In genomic region chr17:44345497-44346026, GRCh38 we compare ENCODE assay signal across 8 cellular contexts. TPM values are rescaled to one million over a fixed set of nuclear protein-coding genes. Genes with fewer than 3 reads are reported as not detected.
DNase-seq lines count a peak whose midpoint lies in the region; ATAC-seq and TF ChIP-seq lines count a peak whose summit lies in the region.

No MANE protein-coding gene starts in this region.

- H3K4me3 ChIP-seq in HL-60 (replicated peaks; ENCODE audit: insufficient read depth, low read length), result peak overlapping the region; percentile 83

- no peaks in the 10 kb centered on the region for H3K27me3 ChIP-seq in HL-60 (ENCODE audit: insufficient read depth, poor library complexity, severe bottlenecking)

- ATAC-seq in activated naive CD8-positive, alpha-beta T cell treated with anti-CD3 and anti-CD28 coated beads, Interleukin-2, amount 50 U/mL, for 24 hours, result peak; percentile 17
- peak; percentile 5 for ATAC-seq in Right ventricle myocardium inferior

- H3K27me3 Mint-ChIP-seq in activated naive CD8-positive, alpha-beta T cell treated with anti-CD3 and anti-CD28 coated beads, Interleukin-2, amount 50 U/mL, for 24 hours, result peaks cover 11% of the 10 kb centered on the region

- H3K36me3 Mint-ChIP-seq in activated naive CD8-positive, alpha-beta T cell treated with anti-CD3 and anti-CD28 coated beads, Interleukin-2, amount 50 U/mL, for 24 hours (ENCODE audit: low read depth), result no peaks in the 10 kb centered on the region

- H3K9me3 Mint-ChIP-seq in activated naive CD8-positive, alpha-beta T cell treated with anti-CD3 and anti-CD28 coated beads, Interleukin-2, amount 50 U/mL, for 24 hours, result no peaks in the 10 kb centered on the region

- peak; percentile 39 to 46 for DNase-seq in activated CD4-positive, alpha-beta T cell treated with anti-CD3 and anti-CD28 coated beads for 4 hours
- DNase-seq in activated CD4-positive, alpha-beta T cell treated with anti-CD3 and anti-CD28 coated beads, Interleukin-2, amount 50 U/mL, for 4 hours, result no peak
- DNase-seq in HL-60 (ENCODE audit: low read depth in 1 of 2, low spot score in 1 of 2) (peak; percentile 66 to 84), OCI-M1 (lab: John Stamatoyannopoulos, UW) (peak; percentile 72), Right ventricle myocardium inferior (ENCODE audit: missing footprints) (peak; percentile 68), nucleus accumbens (lab: John Stamatoyannopoulos, UW) (peak in 49 of 56 donors; percentile 28 to 86 (median 58))
- DNase-seq in activated naive CD8-positive, alpha-beta T cell treated with anti-CD3 and anti-CD28 coated beads, Interleukin-2, amount 50 U/mL, for 24 hours, result peak; percentile 64
- DNase-seq in NK-92 treated with Interleukin-12 subunit alpha and Interleukin-12 subunit beta, amount 100 ng/mL, for 24 hours (lab: John Stamatoyannopoulos, UW), result no peak

- H3K27ac ChIP-seq in HL-60 (replicated peaks), result peak overlapping the region; percentile 71

- intact Hi-C loops in Right ventricle myocardium inferior (cut with DNase I), result no loop called here

- TF ChIP-seq CTCF in HL-60 (IDR thresholded peaks at IDR 0.05; ENCODE audit: insufficient read depth, low read length), result peak; percentile 31

- H3K4me1 Mint-ChIP-seq in activated naive CD8-positive, alpha-beta T cell treated with anti-CD3 and anti-CD28 coated beads, Interleukin-2, amount 50 U/mL, for 24 hours, result peaks cover 18% of the 10 kb centered on the region

- H3K27ac Mint-ChIP-seq in activated naive CD8-positive, alpha-beta T cell treated with anti-CD3 and anti-CD28 coated beads, Interleukin-2, amount 50 U/mL, for 24 hours, result peak overlapping the region; percentile 94

- H3K4me3 Mint-ChIP-seq in activated naive CD8-positive, alpha-beta T cell treated with anti-CD3 and anti-CD28 coated beads, Interleukin-2, amount 50 U/mL, for 24 hours, result peak overlapping the region; percentile 88

RNA-seq across cellular contexts. Expression of gene GRN, which starts 0.5 kb away (rescaled TPM):
- 150 TPM for total RNA-seq in Right ventricle myocardium inferior

RNA-seq across cellular contexts. Expression of gene FAM171A2, which starts 18.1 kb away (rescaled TPM):
- 0.70 TPM for total RNA-seq in Right ventricle myocardium inferior

RNA-seq across cellular contexts. Expression of gene SLC25A39, which starts 20.9 kb away (rescaled TPM):
- total RNA-seq in Right ventricle myocardium inferior, result 50.6 TPM

RNA-seq across cellular contexts. Expression of gene RUNDC3A, which starts 37.2 kb away (rescaled TPM):
- total RNA-seq in Right ventricle myocardium inferior, result 0.49 TPM

RNA-seq across cellular contexts. Expression of gene ITGA2B, which starts 43.9 kb away (rescaled TPM):
- total RNA-seq in Right ventricle myocardium inferior, result 0.78 TPM

Comparison
In these comparisons a context has a peak if more than half of its experiments do, and no peak if none do; other contexts are left out.
1. DNase-seq: peak in activated CD4-positive, alpha-beta T cell treated with anti-CD3 and anti-CD28 coated beads for 4 hours (2 of 2), HL-60 (2 of 2), OCI-M1 (single experiment), activated naive CD8-positive, alpha-beta T cell treated with anti-CD3 and anti-CD28 coated beads, Interleukin-2, amount 50 U/mL, for 24 hours (single experiment), Right ventricle myocardium inferior (single experiment) and nucleus accumbens (49 of 56); none in activated CD4-positive, alpha-beta T cell treated with anti-CD3 and anti-CD28 coated beads, Interleukin-2, amount 50 U/mL, for 4 hours (0 of 2) and NK-92 treated with Interleukin-12 subunit alpha and Interleukin-12 subunit beta, amount 100 ng/mL, for 24 hours (single experiment).